Comparison of ENCODE assay signal across 8 cellular contexts in genomic region chr7:22782616-22783232, GRCh38. TPM values are rescaled to one million over a fixed set of nuclear protein-coding genes. Genes with fewer than 3 reads are reported as not detected.
DNase-seq lines count a peak whose midpoint lies in the region; ATAC-seq, FAIRE-seq and TF ChIP-seq lines count a peak whose summit lies in the region.

No MANE protein-coding gene starts in this region.

- no peaks in the 10 kb centered on the region for H3K9me1 ChIP-seq in endothelial cell of umbilical vein (replicated peaks; ENCODE audit: control insufficient read depth, extremely low read depth, insufficient read depth, low read length)

- H3K27me3 ChIP-seq in endothelial cell of umbilical vein (ENCODE audit: control insufficient read depth in 2 of 2, insufficient read depth in 2 of 2, low read length in 2 of 2) (no peaks in the 10 kb centered on the region), stomach (no peaks in the 10 kb centered on the region)

- peak; percentile 88 for ATAC-seq in HG02973 (IDR thresholded peaks at IDR 0.05; ENCODE audit: unreplicated experiment)
- ATAC-seq in activated CD8-positive, alpha-beta T cell treated with anti-CD3 and anti-CD28 coated beads, Interleukin-2, amount 10 ng/mL, durations not matched to agents 7 days and 5 days, result peak; percentile 92
- peak; percentile 64 to 89 (median 82) for ATAC-seq in natural killer cell

- no peak for TF ChIP-seq EP300 in stomach (IDR thresholded peaks at IDR 0.05)

- H3K4me1 Mint-ChIP-seq in activated CD8-positive, alpha-beta T cell treated with anti-CD3 and anti-CD28 coated beads, Interleukin-2, amount 10 ng/mL, durations not matched to agents 7 days and 5 days (ENCODE audit: low read depth), result no peaks in the 10 kb centered on the region
- no peaks in the 10 kb centered on the region for H3K4me1 Mint-ChIP-seq in natural killer cell

- DNase-seq in activated gamma-delta T cell treated with Interleukin-2 at 50 U/mL for 16 hours, result peak; percentile 59
- no peak for DNase-seq in activated gamma-delta T cell (lab: John Stamatoyannopoulos, UW)
- DNase-seq in NCI-H748 treated with DMSO at 0.1 percent for 48 hours (lab: John Stamatoyannopoulos, UW), result peak; percentile 41
- DNase-seq in activated CD8-positive, alpha-beta T cell treated with anti-CD3 and anti-CD28 coated beads, Interleukin-2, amount 10 ng/mL, durations not matched to agents 7 days and 5 days, result peak; percentile 85
- peak; percentile 65 for DNase-seq in endothelial cell of umbilical vein (ENCODE audit: low read depth, low spot score)
- peak; percentile 43 for DNase-seq in natural killer cell
- DNase-seq in stomach, result peak; percentile 72

- intact Hi-C loops in endothelial cell of umbilical vein (cut with micrococcal nuclease) (loop anchor here (1.0 to 2.0 kb wide), 4 partner anchors 54 to 272 kb away; no protein-coding TSS in a partner anchor), natural killer cell (cut with micrococcal nuclease) (loop anchor here (2.0 kb wide), 2 partner anchors 222 to 272 kb away; no protein-coding TSS in a partner anchor), stomach (cut with DNase I; ENCODE audit: low total_unique reads) (loop anchor here (5.0 kb wide), 1 partner anchor 225 kb away; no protein-coding TSS in a partner anchor)

- peaks cover 22% of the 10 kb centered on the region for H3K27me3 Mint-ChIP-seq in activated CD8-positive, alpha-beta T cell treated with anti-CD3 and anti-CD28 coated beads, Interleukin-2, amount 10 ng/mL, durations not matched to agents 7 days and 5 days (ENCODE audit: low read depth)
- peaks cover 4 to 5% of the 10 kb centered on the region in 2 donors for H3K27me3 Mint-ChIP-seq in natural killer cell (ENCODE audit: low read depth in 2 of 2)

- no peak overlapping the region for H3K27ac Mint-ChIP-seq in activated CD8-positive, alpha-beta T cell treated with anti-CD3 and anti-CD28 coated beads, Interleukin-2, amount 10 ng/mL, durations not matched to agents 7 days and 5 days
- H3K27ac Mint-ChIP-seq in natural killer cell, result no peak overlapping the region

- H3K9me3 ChIP-seq in endothelial cell of umbilical vein (replicated peaks; ENCODE audit: control insufficient read depth, insufficient read depth, low read length) (no peaks in the 10 kb centered on the region), stomach (no peaks in the 10 kb centered on the region)

- TF ChIP-seq POLR2A in endothelial cell of umbilical vein (IDR thresholded peaks at IDR 0.05; ENCODE audit: low read depth, low read length), result no peak
- TF ChIP-seq POLR2A in stomach (IDR thresholded peaks at IDR 0.05), result no peak

- no peaks in the 10 kb centered on the region for H3K36me3 Mint-ChIP-seq in activated CD8-positive, alpha-beta T cell treated with anti-CD3 and anti-CD28 coated beads, Interleukin-2, amount 10 ng/mL, durations not matched to agents 7 days and 5 days (ENCODE audit: low read depth)
- H3K36me3 Mint-ChIP-seq in natural killer cell, result no peaks in the 10 kb centered on the region

- no TSS peak for BruUV-seq in endothelial cell of umbilical vein (replicated peaks; lab: Mats Ljungman, UMichigan)

- H4K20me1 ChIP-seq in endothelial cell of umbilical vein (replicated peaks; ENCODE audit: control insufficient read depth, extremely low read depth, insufficient read depth, low read length), result no peaks in the 10 kb centered on the region

- H3K27ac ChIP-seq in endothelial cell of umbilical vein (ENCODE audit: insufficient read depth, low read depth, low read length) (no peak overlapping the region), stomach (no peak overlapping the region)

- H3K9me3 Mint-ChIP-seq in activated CD8-positive, alpha-beta T cell treated with anti-CD3 and anti-CD28 coated beads, Interleukin-2, amount 10 ng/mL, durations not matched to agents 7 days and 5 days (ENCODE audit: insufficient read depth), result no peaks in the 10 kb centered on the region
- H3K9me3 Mint-ChIP-seq in natural killer cell, result no peaks in the 10 kb centered on the region

- TF ChIP-seq CTCF in endothelial cell of umbilical vein (IDR thresholded peaks at IDR 0.05; ENCODE audit: extremely low read depth in 1 of 2, insufficient read depth in 1 of 2, low read depth in 1 of 2, low read length in 2 of 2), result peak; percentile 94 to 95
- TF ChIP-seq CTCF in natural killer cell (IDR thresholded peaks at IDR 0.05), result peak; percentile 77
- TF ChIP-seq CTCF in stomach (IDR thresholded peaks at IDR 0.05), result peak in 5 of 7 experiments; percentile 43 to 62 (median 58)

- H3K36me3 ChIP-seq in endothelial cell of umbilical vein (ENCODE audit: control insufficient read depth in 2 of 2, extremely low read depth in 1 of 2, insufficient read depth in 2 of 2, low read length in 2 of 2) (no peaks in the 10 kb centered on the region), stomach (no peaks in the 10 kb centered on the region)

- no peak overlapping the region for H3K4me3 Mint-ChIP-seq in activated CD8-positive, alpha-beta T cell treated with anti-CD3 and anti-CD28 coated beads, Interleukin-2, amount 10 ng/mL, durations not matched to agents 7 days and 5 days
- no peak overlapping the region for H3K4me3 Mint-ChIP-seq in natural killer cell

- POLR2A ChIA-PET in activated CD8-positive, alpha-beta T cell treated with anti-CD3 and anti-CD28 coated beads, Interleukin-2, amount 10 ng/mL, durations not matched to agents 7 days and 5 days (lab: Charles Lee), result no interaction called here
- POLR2A ChIA-PET in endothelial cell of umbilical vein (lab: Charles Lee), result no interaction called here

- WGBS in stomach, 5 donors, result 53 to 73% (median 57%) methylated on average over 5 to 7 of the region's 7 CpGs

- no peaks in the 10 kb centered on the region for H3K4me1 ChIP-seq in endothelial cell of umbilical vein (ENCODE audit: control insufficient read depth, extremely low read depth, insufficient read depth, low read length)
- H3K4me1 ChIP-seq in stomach, result peaks cover 0 to 4% (median 0%) of the 10 kb centered on the region in 4 donors

- FAIRE-seq in endothelial cell of umbilical vein (lab: Jason Lieb, UNC), result peak; percentile 85

- H2AFZ ChIP-seq in endothelial cell of umbilical vein (ENCODE audit: low read depth, low read length), result no peak overlapping the region

- H3K9ac ChIP-seq in endothelial cell of umbilical vein (replicated peaks; ENCODE audit: extremely low read depth, insufficient read depth, low read length), result no peak overlapping the region

- dilution Hi-C loops in endothelial cell of umbilical vein (cut with MboI; ENCODE audit: extremely low pct_ligation_motif_present, low sequenced_read_pairs), result no loop called here

- CTCF ChIA-PET in activated CD8-positive, alpha-beta T cell treated with anti-CD3 and anti-CD28 coated beads, Interleukin-2, amount 10 ng/mL, durations not matched to agents 7 days and 5 days (lab: Charles Lee), result interaction anchor here (0.5 to 6.2 kb wide), 27 partner anchors 8 to 610 kb away, joined by 3 to 90 read pairs (median 4); partner anchors contain the start of genes IL6 and KLHL7
- CTCF ChIA-PET in endothelial cell of umbilical vein (lab: Charles Lee), result interaction anchor here (0.6 to 6.9 kb wide), 67 partner anchors 8 to 382 kb away, joined by 3 to 266 read pairs (median 5); partner anchors contain the start of genes HYCC1 and IL6

- H3K4me2 ChIP-seq in endothelial cell of umbilical vein (ENCODE audit: insufficient read depth, low read length), result no peak overlapping the region

- H3K4me3 ChIP-seq in endothelial cell of umbilical vein (replicated peaks in 1 of 3; ENCODE audit: insufficient read depth in 1 of 3, low read depth in 1 of 3, low read length in 3 of 3) (no peak overlapping the region), stomach (no peak overlapping the region)

- H3K79me2 ChIP-seq in endothelial cell of umbilical vein (ENCODE audit: control insufficient read depth, insufficient read depth, low read length), result no peaks in the 10 kb centered on the region

TF ChIP-seq in endothelial cell of umbilical vein, 7 proteins besides CTCF, POLR2A, EP300 and RAD21 (continues in another document):
- TF ChIP-seq JUN (IDR thresholded peaks at IDR 0.05; ENCODE audit: borderline replicate concordance, insufficient read depth, insufficient read length, low read depth) (no peak), POLR2AphosphoS5 (IDR thresholded peaks at IDR 0.05; ENCODE audit: insufficient read depth, low read depth, low read length) (no peak), EZH2 (IDR thresholded peaks at IDR 0.05; ENCODE audit: borderline replicate concordance, low read depth, low read length, severe bottlenecking) (no peak), MYC (IDR thresholded peaks at IDR 0.05; ENCODE audit: low read depth, low read length) (no peak), FOS (IDR thresholded peaks at IDR 0.05; ENCODE audit: borderline replicate concordance, insufficient read depth, low read length) (no peak)

RNA-seq across cellular contexts. Expression of gene TOMM7, which starts 39.9 kb away (rescaled TPM):
- total RNA-seq in activated CD8-positive, alpha-beta T cell treated with anti-CD3 and anti-CD28 coated beads, Interleukin-2, amount 10 ng/mL, durations not matched to agents 7 days and 5 days, result 100 to 1,000 TPM; 206 to 208 TPM
- 185 and 200 TPM in 2 replicates for total RNA-seq in endothelial cell of umbilical vein
- polyA plus RNA-seq in endothelial cell of umbilical vein, result 293 and 528 TPM in 2 replicates
- polyA plus RNA-seq in endothelial cell of umbilical vein (2011; cell fraction: cytosol; rRNA removed), result 298 and 304 TPM in 2 replicates
- polyA plus RNA-seq in endothelial cell of umbilical vein (2011; cell fraction: nucleus; rRNA removed), result 79.8 and 107 TPM in 2 replicates
- polyA plus RNA-seq in endothelial cell of umbilical vein (2012), result 590 and 618 TPM in 2 replicates
- polyA minus RNA-seq in endothelial cell of umbilical vein, result 79.6 and 129 TPM in 2 replicates
- polyA minus RNA-seq in endothelial cell of umbilical vein (2011; cell fraction: cytosol; rRNA and poly(A)+ RNA removed), result 45.8 TPM
- polyA minus RNA-seq in endothelial cell of umbilical vein (2011; cell fraction: nucleus; rRNA and poly(A)+ RNA removed), result 14.1 and 20.1 TPM in 2 replicates
- total RNA-seq in natural killer cell, result 100 to 1,000 TPM; 194 to 286 (median 269) TPM
- 100 to 1,000 TPM in 4 of 5 donors, 10 to 100 TPM in 1; 29.8 to 249 (median 153) TPM for total RNA-seq in stomach
- 100 to 1,000 TPM; 394 to 539 (median 412) TPM for polyA plus RNA-seq in stomach

RNA-seq across cellular contexts. Expression of gene IL6, which starts 55.7 kb away (rescaled TPM):
- total RNA-seq in activated CD8-positive, alpha-beta T cell treated with anti-CD3 and anti-CD28 coated beads, Interleukin-2, amount 10 ng/mL, durations not matched to agents 7 days and 5 days, result under 1 TPM in 1 of 2 experiments, not detected in 1; 0.65 TPM
- 9.4 and 11.0 TPM in 2 replicates for total RNA-seq in endothelial cell of umbilical vein
- polyA plus RNA-seq in endothelial cell of umbilical vein, result 12.0 and 16.5 TPM in 2 replicates
- polyA plus RNA-seq in endothelial cell of umbilical vein (2011; cell fraction: cytosol; rRNA removed), result 37.9 and 46.7 TPM in 2 replicates
- polyA plus RNA-seq in endothelial cell of umbilical vein (2011; cell fraction: nucleus; rRNA removed), result 94.3 and 96.8 TPM in 2 replicates
- 44.7 and 75.0 TPM in 2 replicates for polyA plus RNA-seq in endothelial cell of umbilical vein (2012)
- 11.7 and 12.6 TPM in 2 replicates for polyA minus RNA-seq in endothelial cell of umbilical vein
- 8.5 TPM for polyA minus RNA-seq in endothelial cell of umbilical vein (2011; cell fraction: cytosol; rRNA and poly(A)+ RNA removed)
- 34.2 and 34.3 TPM in 2 replicates for polyA minus RNA-seq in endothelial cell of umbilical vein (2011; cell fraction: nucleus; rRNA and poly(A)+ RNA removed)
- 1 to 10 TPM; 1.3 to 2.3 (median 1.7) TPM for total RNA-seq in natural killer cell
- total RNA-seq in stomach, result not detected
- 1 to 10 TPM in 2 of 3 donors, under 1 TPM in 1; 0.95 to 9.2 (median 3.1) TPM for polyA plus RNA-seq in stomach
